ENCODE assay signal across 14 cellular contexts in genomic region chr18:63869374-63869773, GRCh38. TPM values are rescaled to one million over a fixed set of nuclear protein-coding genes. Genes with fewer than 3 reads are reported as not detected.
DNase-seq lines count a peak whose midpoint lies in the region; FAIRE-seq and TF ChIP-seq lines count a peak whose summit lies in the region.
"Had no signal": no experiment of that assay in that cellular context is flagged by ENCODE, and none has a peak within 500 bp of the region (broad histone marks: within the 10 kb centered on the region; RNA-seq: fewer than 3 reads in every experiment).

No MANE protein-coding gene starts in this region.

- H3K36me3 Mint-ChIP-seq in CD8-positive, alpha-beta memory T cell: no peaks in the 10 kb centered on the region
- H3K36me3 Mint-ChIP-seq: activated CD4-positive, alpha-beta memory T cell treated with anti-CD3 and anti-CD28 coated beads for 36 hours; activated naive CD4-positive, alpha-beta T cell treated with anti-CD3 and anti-CD28 coated beads, Interleukin-2, amount 10 ng/mL, durations not matched to agents 7 days and 5 days had no signal

- no peaks in the 10 kb centered on the region for H3K27me3 ChIP-seq in BLaER1 treated with 17β-estradiol and CSF1 and Interleukin-3, amounts not matched to agents 10 nM and 100 nM
- no peaks in the 10 kb centered on the region for H3K27me3 ChIP-seq in sigmoid colon
- no peaks in the 10 kb centered on the region for H3K27me3 ChIP-seq in CD8-positive, alpha-beta memory T cell (ENCODE audit: insufficient read depth, low read length, poor library complexity, severe bottlenecking)

- TF ChIP-seq POLR2A in sigmoid colon (IDR thresholded peaks at IDR 0.05): no peak

- H3K4me1 ChIP-seq in BLaER1 treated with 17β-estradiol and CSF1 and Interleukin-3, amounts not matched to agents 10 nM and 100 nM: peaks cover 16 to 33% (median 20%) of the 10 kb centered on the region in 10 experiments
- H3K4me1 ChIP-seq in sigmoid colon: no peaks in the 10 kb centered on the region
- H3K4me1 ChIP-seq in CD8-positive, alpha-beta memory T cell (ENCODE audit: insufficient read depth, low read length): no peaks in the 10 kb centered on the region

- peaks cover 0 to 41% (median 0%) of the 10 kb centered on the region in 11 experiments; a peak in 7 of 22 replicates for H3K9me3 ChIP-seq in BLaER1 treated with 17β-estradiol and CSF1 and Interleukin-3, amounts not matched to agents 10 nM and 100 nM (replicated peaks in 1 of 11)
- H3K9me3 ChIP-seq in sigmoid colon: no peaks in the 10 kb centered on the region
- H3K9me3 ChIP-seq in CD8-positive, alpha-beta memory T cell (ENCODE audit: low read length): no peaks in the 10 kb centered on the region

- peak overlapping the region in 3 of 11 experiments; percentile 34 to 73 (median 42); a peak in 4 of 22 replicates for H3K9ac ChIP-seq in BLaER1 treated with 17β-estradiol and CSF1 and Interleukin-3, amounts not matched to agents 10 nM and 100 nM

- DNase-seq in HTR-8/SVneo (ENCODE audit: insufficient read length, low spot score) (peak; percentile 32), iris pigment epithelial cell (ENCODE audit: low read depth) (peak; percentile 55), NCI-H2171 treated with DMSO at 0.1 percent for 48 hours (lab: John Stamatoyannopoulos, UW) (no peak), sigmoid colon (no peak)
- DNase-seq in activated CD4-positive, CD25-positive, alpha-beta regulatory T cell (lab: John Stamatoyannopoulos, UW): no peak
- no peak for DNase-seq in CD8-positive, alpha-beta memory T cell
- DNase-seq: activated CD4-positive, alpha-beta memory T cell treated with anti-CD3 and anti-CD28 coated beads for 36 hours; activated naive CD4-positive, alpha-beta T cell treated with anti-CD3 and anti-CD28 coated beads, Interleukin-2, amount 10 ng/mL, durations not matched to agents 7 days and 5 days; left ventricle myocardium superior; NCI-H1105; NCI-H526 treated with DMSO at 0.1 percent for 48 hours had no signal

- no peaks in the 10 kb centered on the region for H3K9me3 Mint-ChIP-seq in CD8-positive, alpha-beta memory T cell
- H3K9me3 Mint-ChIP-seq: activated CD4-positive, alpha-beta memory T cell treated with anti-CD3 and anti-CD28 coated beads for 36 hours; activated naive CD4-positive, alpha-beta T cell treated with anti-CD3 and anti-CD28 coated beads, Interleukin-2, amount 10 ng/mL, durations not matched to agents 7 days and 5 days had no signal

- H3K27ac ChIP-seq in BLaER1 treated with 17β-estradiol and CSF1 and Interleukin-3, amounts not matched to agents 10 nM and 100 nM: peak overlapping the region in 10 of 11 experiments; percentile 21 to 93 (median 54); a peak in 16 of 22 replicates
- H3K27ac ChIP-seq in sigmoid colon: no peak overlapping the region
- no peak overlapping the region for H3K27ac ChIP-seq in CD8-positive, alpha-beta memory T cell (ENCODE audit: low read depth, low read length)
- H3K27ac ChIP-seq: coronary artery had no signal

- POLR2A ChIA-PET in CD8-positive, alpha-beta memory T cell (lab: Charles Lee): no interaction called here

- H3K36me3 ChIP-seq in BLaER1 treated with 17β-estradiol and CSF1 and Interleukin-3, amounts not matched to agents 10 nM and 100 nM: no peaks in the 10 kb centered on the region
- no peaks in the 10 kb centered on the region for H3K36me3 ChIP-seq in sigmoid colon
- no peaks in the 10 kb centered on the region for H3K36me3 ChIP-seq in CD8-positive, alpha-beta memory T cell (ENCODE audit: insufficient read depth, low read length)

- no peak for TF ChIP-seq CTCF in WI38 (IDR thresholded peaks at IDR 0.05; ENCODE audit: low read depth, low read length)
- TF ChIP-seq CTCF in sigmoid colon (IDR thresholded peaks at IDR 0.05): no peak

- H3K27me3 Mint-ChIP-seq in CD8-positive, alpha-beta memory T cell: peaks cover 3 to 4% of the 10 kb centered on the region in 2 donors
- H3K27me3 Mint-ChIP-seq: activated naive CD4-positive, alpha-beta T cell treated with anti-CD3 and anti-CD28 coated beads, Interleukin-2, amount 10 ng/mL, durations not matched to agents 7 days and 5 days had no signal

- CTCF ChIA-PET in CD8-positive, alpha-beta memory T cell (lab: Charles Lee): no interaction called here

- WGBS in sigmoid colon, 2 donors: 79 to 85% methylated on average over 9 of the region's 9 CpGs

- peak overlapping the region; percentile 12 to 74 (median 59) for H3K4me2 ChIP-seq in BLaER1 treated with 17β-estradiol and CSF1 and Interleukin-3, amounts not matched to agents 10 nM and 100 nM

- H3K27ac Mint-ChIP-seq in CD8-positive, alpha-beta memory T cell: peak overlapping the region in 1 of 8 donors; percentile 47
- H3K27ac Mint-ChIP-seq: activated CD4-positive, alpha-beta memory T cell treated with anti-CD3 and anti-CD28 coated beads for 36 hours; activated naive CD4-positive, alpha-beta T cell treated with anti-CD3 and anti-CD28 coated beads, Interleukin-2, amount 10 ng/mL, durations not matched to agents 7 days and 5 days had no signal

- TF ChIP-seq EP300 in sigmoid colon (IDR thresholded peaks at IDR 0.05): no peak

- no peak overlapping the region; a peak in 3 of 20 replicates for H3K4me3 ChIP-seq in BLaER1 treated with 17β-estradiol and CSF1 and Interleukin-3, amounts not matched to agents 10 nM and 100 nM
- H3K4me3 ChIP-seq in WI38 (ENCODE audit: low read depth, low read length) (peak overlapping the region; percentile 2; the same call in 1 of the 2 replicates), sigmoid colon (no peak overlapping the region)
- no peak overlapping the region for H3K4me3 ChIP-seq in CD8-positive, alpha-beta memory T cell (ENCODE audit: low read length)
- H3K4me3 ChIP-seq: coronary artery had no signal

- H3K4me3 Mint-ChIP-seq in CD8-positive, alpha-beta memory T cell: no peak overlapping the region
- H3K4me3 Mint-ChIP-seq: activated CD4-positive, alpha-beta memory T cell treated with anti-CD3 and anti-CD28 coated beads for 36 hours; activated naive CD4-positive, alpha-beta T cell treated with anti-CD3 and anti-CD28 coated beads, Interleukin-2, amount 10 ng/mL, durations not matched to agents 7 days and 5 days had no signal

- intact Hi-C loops in sigmoid colon (cut with DNase I): no loop called here

- no peaks in the 10 kb centered on the region for H3K4me1 Mint-ChIP-seq in CD8-positive, alpha-beta memory T cell
- H3K4me1 Mint-ChIP-seq: activated naive CD4-positive, alpha-beta T cell treated with anti-CD3 and anti-CD28 coated beads, Interleukin-2, amount 10 ng/mL, durations not matched to agents 7 days and 5 days had no signal

- no peaks in the 10 kb centered on the region for H4K20me1 ChIP-seq in BLaER1 treated with 17β-estradiol and CSF1 and Interleukin-3, amounts not matched to agents 10 nM and 100 nM

- peak; percentile 58 for FAIRE-seq in HTR-8/SVneo (lab: Jason Lieb, UNC)

RNA-seq across cellular contexts. Expression of gene SERPINB2, which starts 18.1 kb away (rescaled TPM):
- total RNA-seq in sigmoid colon: under 1 TPM in 2 of 4 donors, not detected in 2; 0.33 to 0.81 TPM
- polyA plus RNA-seq in sigmoid colon: 1 to 10 TPM in 1 of 3 donors, under 1 TPM in 2; 0.10 to 1.4 (median 0.60) TPM
- 1 to 10 TPM; 1.2 to 1.7 TPM for total RNA-seq in CD8-positive, alpha-beta memory T cell
- not detected for polyA plus RNA-seq in CD8-positive, alpha-beta memory T cell
- total RNA-seq: activated CD4-positive, alpha-beta memory T cell treated with anti-CD3 and anti-CD28 coated beads for 36 hours; left ventricle myocardium superior had no signal

RNA-seq across cellular contexts. Expression of gene SERPINB10, which starts 38.4 kb away (rescaled TPM):
- not detected for total RNA-seq in sigmoid colon
- polyA plus RNA-seq in sigmoid colon: under 1 TPM in 1 of 3 donors, not detected in 2; 0.15 TPM
- total RNA-seq in CD8-positive, alpha-beta memory T cell: not detected
- not detected for polyA plus RNA-seq in CD8-positive, alpha-beta memory T cell
- total RNA-seq: activated CD4-positive, alpha-beta memory T cell treated with anti-CD3 and anti-CD28 coated beads for 36 hours; left ventricle myocardium superior had no signal

Comparison
In these comparisons a context has a peak if more than half of its experiments do, and no peak if none do; other contexts are left out.
1. H3K27ac ChIP-seq: peak in BLaER1 treated with 17β-estradiol and CSF1 and Interleukin-3, amounts not matched to agents 10 nM and 100 nM (10 of 11); none in sigmoid colon (0 of 4) and CD8-positive, alpha-beta memory T cell (single experiment).
2. DNase-seq: peak in HTR-8/SVneo (single experiment) and iris pigment epithelial cell (single experiment); none in activated CD4-positive, CD25-positive, alpha-beta regulatory T cell (0 of 4), NCI-H2171 treated with DMSO at 0.1 percent for 48 hours (single experiment), sigmoid colon (single experiment) and CD8-positive, alpha-beta memory T cell (0 of 5).